In the genomic region with DNA sequence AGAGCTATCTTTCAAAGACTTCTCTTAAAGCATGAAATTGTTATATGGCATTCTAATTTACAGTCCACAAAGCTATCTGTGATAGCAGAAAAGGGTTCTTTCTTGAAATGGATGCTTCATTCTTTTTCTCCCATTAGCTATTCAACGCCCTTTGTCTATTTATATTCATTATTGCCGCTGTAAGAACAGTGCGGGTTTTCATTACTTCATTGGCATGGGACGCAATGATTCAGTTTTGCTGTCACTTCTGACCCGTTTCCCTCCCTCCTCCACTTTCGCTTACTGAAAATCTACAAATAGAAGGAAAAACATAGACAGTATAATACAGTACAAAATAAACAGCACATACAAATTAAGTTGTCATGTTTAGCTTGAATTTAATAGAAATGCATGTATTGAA, we compare ENCODE assay signal across 16 cellular contexts.
DNase-seq lines count a peak whose midpoint lies in the region; ATAC-seq and TF ChIP-seq lines count a peak whose summit lies in the region.
"Had no signal": no experiment of that assay in that cellular context is flagged by ENCODE, and none has a peak within 500 bp of the region (broad histone marks: within the 10 kb centered on the region; RNA-seq: fewer than 3 reads in every experiment).

No MANE protein-coding gene starts in this region.

- H3K9me3 ChIP-seq in neural progenitor cell (ENCODE audit: low read depth), result no peaks in the 10 kb centered on the region
- H3K9me3 ChIP-seq: BLaER1 treated with 17β-estradiol and CSF1 and Interleukin-3, amounts not matched to agents 10 nM and 100 nM had no signal

- H3K4me2 ChIP-seq in neural progenitor cell, result no peak overlapping the region
- H3K4me2 ChIP-seq: BLaER1 treated with 17β-estradiol and CSF1 and Interleukin-3, amounts not matched to agents 10 nM and 100 nM had no signal

- no peak for ATAC-seq in GM21529 (IDR thresholded peaks at IDR 0.05; ENCODE audit: unreplicated experiment)
- no peak for ATAC-seq in HG02588 (IDR thresholded peaks at IDR 0.05; ENCODE audit: unreplicated experiment)
- ATAC-seq: GM12878, HCT116 had no signal

- H3K36me3 Mint-ChIP-seq in neural progenitor cell, result no peaks in the 10 kb centered on the region
- H3K36me3 Mint-ChIP-seq: CD4-positive, CD25-positive, alpha-beta regulatory T cell had no signal

- no peaks in the 10 kb centered on the region for H3K27me3 Mint-ChIP-seq in neural progenitor cell (ENCODE audit: insufficient read depth, low read depth)
- H3K27me3 Mint-ChIP-seq: CD4-positive, CD25-positive, alpha-beta regulatory T cell had no signal

- H3K27ac Mint-ChIP-seq in neural progenitor cell, result peak overlapping the region; percentile 46
- H3K27ac Mint-ChIP-seq: CD4-positive, CD25-positive, alpha-beta regulatory T cell had no signal

- no peaks in the 10 kb centered on the region for H3K9me3 Mint-ChIP-seq in neural progenitor cell

- DNase-seq in COLO829 (ENCODE audit: low spot score), result peak; percentile 29
- DNase-seq in SK-MEL-5 (ENCODE audit: low read depth, low spot score), result peak; percentile 80
- DNase-seq in fibroblast of mammary gland (ENCODE audit: low read depth), result peak; percentile 15
- DNase-seq in neural progenitor cell (ENCODE audit: low spot score), result no peak
- DNase-seq in NCI-H2029 (lab: John Stamatoyannopoulos, UW), result no peak
- no peak for DNase-seq in cerebellar nuclear complex (lab: John Stamatoyannopoulos, UW)
- DNase-seq: 8988T; AML-193; Calu3; CD4-positive, CD25-positive, alpha-beta regulatory T cell; DMS79 had no signal

- H2AFZ ChIP-seq in neural progenitor cell (replicated peaks), result no peak overlapping the region

- peaks cover 4% of the 10 kb centered on the region for H3K4me1 Mint-ChIP-seq in neural progenitor cell
- H3K4me1 Mint-ChIP-seq: CD4-positive, CD25-positive, alpha-beta regulatory T cell had no signal

- H3K27me3 ChIP-seq in neural progenitor cell, result no peaks in the 10 kb centered on the region
- H3K27me3 ChIP-seq: BLaER1 treated with 17β-estradiol and CSF1 and Interleukin-3, amounts not matched to agents 10 nM and 100 nM had no signal

- TF ChIP-seq CTCF in fibroblast of mammary gland (conservative IDR thresholded peaks at IDR 0.05; ENCODE audit: control insufficient read depth, insufficient read depth, low read depth, low read length) (no peak), neural progenitor cell (IDR thresholded peaks at IDR 0.05) (no peak)

- no peak overlapping the region for H3K27ac ChIP-seq in neural progenitor cell
- H3K27ac ChIP-seq: BLaER1 treated with 17β-estradiol and CSF1 and Interleukin-3, amounts not matched to agents 10 nM and 100 nM had no signal

- H3K4me3 ChIP-seq in fibroblast of mammary gland (ENCODE audit: control insufficient read depth, low read depth, low read length), result no peak overlapping the region
- H3K4me3 ChIP-seq in neural progenitor cell, result no peak overlapping the region
- H3K4me3 ChIP-seq: BLaER1 treated with 17β-estradiol and CSF1 and Interleukin-3, amounts not matched to agents 10 nM and 100 nM; GM12878 had no signal

- H4K20me1 ChIP-seq in neural progenitor cell (ENCODE audit: low read depth), result no peaks in the 10 kb centered on the region
- H4K20me1 ChIP-seq: BLaER1 treated with 17β-estradiol and CSF1 and Interleukin-3, amounts not matched to agents 10 nM and 100 nM had no signal

- no peaks in the 10 kb centered on the region for H3F3A ChIP-seq in neural progenitor cell (ENCODE audit: low read depth)

- no peak overlapping the region for H3K4me3 Mint-ChIP-seq in neural progenitor cell
- H3K4me3 Mint-ChIP-seq: CD4-positive, CD25-positive, alpha-beta regulatory T cell had no signal

- in situ Hi-C loops in SK-MEL-5 (cut with HindIII; ENCODE audit: low pct_unique_long_range_greater_than_20kb, low sequenced_read_pairs), result no loop called here

- no peak overlapping the region for H3K9ac ChIP-seq in neural progenitor cell
- H3K9ac ChIP-seq: BLaER1 treated with 17β-estradiol and CSF1 and Interleukin-3, amounts not matched to agents 10 nM and 100 nM had no signal

- H3K79me2 ChIP-seq in neural progenitor cell (ENCODE audit: low read depth), result no peaks in the 10 kb centered on the region

- H3K4me1 ChIP-seq in neural progenitor cell, result peaks cover 8% of the 10 kb centered on the region
- H3K4me1 ChIP-seq: BLaER1 treated with 17β-estradiol and CSF1 and Interleukin-3, amounts not matched to agents 10 nM and 100 nM had no signal

- no peaks in the 10 kb centered on the region for H3K36me3 ChIP-seq in neural progenitor cell
- H3K36me3 ChIP-seq: BLaER1 treated with 17β-estradiol and CSF1 and Interleukin-3, amounts not matched to agents 10 nM and 100 nM had no signal

Comparison
In these comparisons a context has a peak if more than half of its experiments do, and no peak if none do; other contexts are left out.
1. DNase-seq: peak in COLO829 (single experiment), SK-MEL-5 (single experiment) and fibroblast of mammary gland (single experiment); none in neural progenitor cell (single experiment), NCI-H2029 (single experiment) and cerebellar nuclear complex (0 of 2).